In genomic region chr19:3137139-3137538, GRCh38 we compare ENCODE assay signal across 15 cellular contexts. TPM values are rescaled to one million over a fixed set of nuclear protein-coding genes. Genes with fewer than 3 reads are reported as not detected.
DNase-seq lines count a peak whose midpoint lies in the region; ATAC-seq and TF ChIP-seq lines count a peak whose summit lies in the region.
"Had no signal": no experiment of that assay in that cellular context is flagged by ENCODE, and none has a peak within 500 bp of the region (broad histone marks: within the 10 kb centered on the region; RNA-seq: fewer than 3 reads in every experiment).

No MANE protein-coding gene starts in this region.

- H3K27me3 Mint-ChIP-seq in activated naive CD8-positive, alpha-beta T cell treated with anti-CD3 and anti-CD28 coated beads for 36 hours, result peaks cover 26% of the 10 kb centered on the region

- H3K9me3 Mint-ChIP-seq in activated naive CD8-positive, alpha-beta T cell treated with anti-CD3 and anti-CD28 coated beads for 36 hours, result peaks cover 6% of the 10 kb centered on the region

- peak overlapping the region in 7 of 10 donors; percentile 12 to 65 (median 38) for H3K4me3 ChIP-seq in heart right ventricle
- H3K4me3 ChIP-seq in right cardiac atrium (ENCODE audit: low read length), result no peak overlapping the region
- peak overlapping the region in 3 of 4 donors; percentile 42 to 56 (median 56) for H3K4me3 ChIP-seq in upper lobe of left lung

- intact Hi-C loops in heart right ventricle (cut with DNase I) (no loop called here), left ventricle myocardium superior (cut with micrococcal nuclease) (no loop called here), right cardiac atrium (cut with DNase I) (no loop called here)

- no peak for TF ChIP-seq CTCF in heart right ventricle (IDR thresholded peaks at IDR 0.05)
- TF ChIP-seq CTCF in upper lobe of left lung (IDR thresholded peaks at IDR 0.05), result no peak

- peak overlapping the region; percentile 59 for H3K4me3 Mint-ChIP-seq in activated naive CD8-positive, alpha-beta T cell treated with anti-CD3 and anti-CD28 coated beads for 36 hours

- H3K27ac ChIP-seq in heart right ventricle (peak overlapping the region in 7 of 10 donors; percentile 43 to 97 (median 55)), right cardiac atrium (ENCODE audit: low read length) (no peak overlapping the region), upper lobe of left lung (peak overlapping the region in 3 of 4 donors; percentile 75 to 90 (median 86))
- H3K27ac ChIP-seq: gastrocnemius medialis had no signal

- no peaks in the 10 kb centered on the region for H3K36me3 ChIP-seq in heart right ventricle
- no peaks in the 10 kb centered on the region for H3K36me3 ChIP-seq in upper lobe of left lung
- H3K36me3 ChIP-seq: gastrocnemius medialis had no signal

- H3K27me3 ChIP-seq in heart right ventricle, result no peaks in the 10 kb centered on the region
- H3K27me3 ChIP-seq in right cardiac atrium (ENCODE audit: control insufficient read depth, insufficient read depth), result no peaks in the 10 kb centered on the region
- H3K27me3 ChIP-seq in upper lobe of left lung, result no peaks in the 10 kb centered on the region
- H3K27me3 ChIP-seq: gastrocnemius medialis had no signal

- WGBS in heart right ventricle, 2 donors, result 26 to 37% methylated on average over 7 of the region's 7 CpGs
- 25% methylated on average over 7 of the region's 7 CpGs for WGBS in right cardiac atrium
- whole genome bisulfite sequencing in upper lobe of left lung, 2 donors, result 26 to 50% methylated on average over 7 of the region's 7 CpGs

- ATAC-seq in heart right ventricle, result peak in 3 of 8 donors; percentile 9 to 43 (median 26)
- ATAC-seq in left ventricle myocardium superior, result no peak
- ATAC-seq in right cardiac atrium, result peak; percentile 48 to 53
- no peak for ATAC-seq in upper lobe of left lung (ENCODE audit: low FRiP score in 2 of 2)
- no peak for ATAC-seq in HG02884 (IDR thresholded peaks at IDR 0.05; ENCODE audit: unreplicated experiment)
- ATAC-seq: gastrocnemius medialis had no signal

- no peak overlapping the region for H3K27ac Mint-ChIP-seq in activated naive CD8-positive, alpha-beta T cell treated with anti-CD3 and anti-CD28 coated beads for 36 hours

- TF ChIP-seq EP300 in upper lobe of left lung (IDR thresholded peaks at IDR 0.05), result no peak

- H3K4me1 ChIP-seq in heart right ventricle (peaks cover 0 to 59% (median 15%) of the 10 kb centered on the region in 9 donors), right cardiac atrium (ENCODE audit: control insufficient read depth, insufficient read depth, low read length) (no peaks in the 10 kb centered on the region), upper lobe of left lung (peaks cover 24 to 49% (median 36%) of the 10 kb centered on the region in 4 donors)
- H3K4me1 ChIP-seq: gastrocnemius medialis had no signal

- no peak for DNase-seq in heart right ventricle
- DNase-seq in left ventricle myocardium superior, result no peak
- no peak for DNase-seq in activated naive CD8-positive, alpha-beta T cell treated with anti-CD3 and anti-CD28 coated beads for 36 hours
- DNase-seq in right cardiac atrium, result peak; percentile 14 to 82 (median 78)
- DNase-seq in upper lobe of left lung, result no peak
- no peak for DNase-seq in SIG-M5 (lab: John Stamatoyannopoulos, UW)
- no peak for DNase-seq in Kasumi-1 (lab: John Stamatoyannopoulos, UW)
- DNase-seq: activated CD4-positive, alpha-beta T cell treated with anti-CD3 and anti-CD28 coated beads for 1 hour; C1 segment of cervical spinal cord; gastrocnemius medialis; midbrain; stimulated activated CD4-positive, alpha-beta T cell treated with anti-CD3 and anti-CD28 coated beads, Interleukin-12 subunit alpha, Interleukin-12 subunit beta, amount 100 ng/mL, for 4 hours; stimulated activated naive CD4-positive, alpha-beta T cell treated with Interleukin-2 at 50 U/mL for 16 hours had no signal

- no peak for TF ChIP-seq POLR2A in upper lobe of left lung (IDR thresholded peaks at IDR 0.05)

- H3K9me3 ChIP-seq in heart right ventricle (peaks cover 0 to 13% (median 7%) of the 10 kb centered on the region in 11 donors), right cardiac atrium (ENCODE audit: control insufficient read depth, low read length) (no peaks in the 10 kb centered on the region), upper lobe of left lung (no peaks in the 10 kb centered on the region)
- H3K9me3 ChIP-seq: gastrocnemius medialis had no signal

- peaks cover 9% of the 10 kb centered on the region for H3K36me3 Mint-ChIP-seq in activated naive CD8-positive, alpha-beta T cell treated with anti-CD3 and anti-CD28 coated beads for 36 hours
- H3K36me3 Mint-ChIP-seq: brain had no signal

- H3K4me1 Mint-ChIP-seq in activated naive CD8-positive, alpha-beta T cell treated with anti-CD3 and anti-CD28 coated beads for 36 hours, result peaks cover 28% of the 10 kb centered on the region

RNA-seq across cellular contexts. Expression of gene GNA15, which starts 1.3 kb away (rescaled TPM):
- total RNA-seq in heart right ventricle (1 to 10 TPM in 5 of 10 donors, under 1 TPM in 5; 0.42 to 8.9 (median 0.99) TPM), left ventricle myocardium superior (2.1 TPM), right cardiac atrium (1 to 10 TPM; 1.8 to 2.5 (median 2.1) TPM), upper lobe of left lung (10 to 100 TPM; 19.0 to 31.4 (median 28.4) TPM)
- polyA plus RNA-seq in heart right ventricle (1 to 10 TPM; 1.0 to 1.4 TPM), right cardiac atrium (1.00 TPM)
- total RNA-seq in activated naive CD8-positive, alpha-beta T cell treated with anti-CD3 and anti-CD28 coated beads for 36 hours, result 1 to 10 TPM; 7.5 to 7.8 TPM

RNA-seq across cellular contexts. Expression of gene S1PR4, which starts 41.4 kb away (rescaled TPM):
- 1 to 10 TPM in 1 of 10 donors, under 1 TPM in 9; 0.24 to 3.3 (median 0.59) TPM for total RNA-seq in heart right ventricle
- polyA plus RNA-seq in heart right ventricle, result 1 to 10 TPM; 1.5 to 1.9 TPM
- 1.0 TPM for total RNA-seq in left ventricle myocardium superior
- 10 to 100 TPM; 37.5 to 42.7 TPM for total RNA-seq in activated naive CD8-positive, alpha-beta T cell treated with anti-CD3 and anti-CD28 coated beads for 36 hours
- total RNA-seq in right cardiac atrium, result under 1 TPM; 0.33 to 0.96 (median 0.74) TPM
- polyA plus RNA-seq in right cardiac atrium, result 0.97 TPM
- total RNA-seq in upper lobe of left lung, result 10 to 100 TPM; 19.1 to 41.6 (median 33.7) TPM

RNA-seq across cellular contexts. Expression of gene GNA11, which starts 43.0 kb away (rescaled TPM):
- 10 to 100 TPM; 57.4 to 83.2 (median 68.8) TPM for total RNA-seq in heart right ventricle
- polyA plus RNA-seq in heart right ventricle, result 10 to 100 TPM; 28.2 to 40.7 TPM
- total RNA-seq in left ventricle myocardium superior, result 74.6 TPM
- 1 to 10 TPM; 4.5 to 4.6 TPM for total RNA-seq in activated naive CD8-positive, alpha-beta T cell treated with anti-CD3 and anti-CD28 coated beads for 36 hours
- 10 to 100 TPM; 63.3 to 71.6 (median 69.7) TPM for total RNA-seq in right cardiac atrium
- polyA plus RNA-seq in right cardiac atrium, result 69.8 TPM
- 100 to 1,000 TPM in 1 of 6 donors, 10 to 100 TPM in 5; 60.0 to 103 (median 75.9) TPM for total RNA-seq in upper lobe of left lung

RNA-seq across cellular contexts. Expression of gene NCLN, which starts 48.6 kb away (rescaled TPM):
- total RNA-seq in heart right ventricle, result 10 to 100 TPM; 17.1 to 36.3 (median 24.6) TPM
- 10 to 100 TPM; 31.4 to 43.6 TPM for polyA plus RNA-seq in heart right ventricle
- 27.8 TPM for total RNA-seq in left ventricle myocardium superior
- total RNA-seq in activated naive CD8-positive, alpha-beta T cell treated with anti-CD3 and anti-CD28 coated beads for 36 hours, result 10 to 100 TPM; 86.5 to 91.3 TPM
- 10 to 100 TPM; 25.8 to 36.6 (median 27.9) TPM for total RNA-seq in right cardiac atrium
- polyA plus RNA-seq in right cardiac atrium, result 20.3 TPM
- 10 to 100 TPM; 35.6 to 87.0 (median 72.5) TPM for total RNA-seq in upper lobe of left lung

Comparison
In these comparisons a context has a peak if more than half of its experiments do, and no peak if none do; other contexts are left out.
1. ATAC-seq: peak in right cardiac atrium (2 of 2); none in left ventricle myocardium superior (single experiment), upper lobe of left lung (0 of 2) and HG02884 (single experiment).
2. DNase-seq: peak in right cardiac atrium (3 of 3); none in heart right ventricle (0 of 2), left ventricle myocardium superior (single experiment), activated naive CD8-positive, alpha-beta T cell treated with anti-CD3 and anti-CD28 coated beads for 36 hours (single experiment), upper lobe of left lung (0 of 2), SIG-M5 (single experiment) and Kasumi-1 (0 of 2).
3. RNA of gene GNA11, which starts 43.0 kb away (total RNA-seq): 60.0 to 103 TPM in upper lobe of left lung, 74.6 TPM in left ventricle myocardium superior (single experiment), 63.3 to 71.6 TPM in right cardiac atrium and 57.4 to 83.2 TPM in heart right ventricle; 4.5 to 4.6 TPM in activated naive CD8-positive, alpha-beta T cell treated with anti-CD3 and anti-CD28 coated beads for 36 hours; every median in the first group is over 10 times any median in the second.